Comparison of ENCODE assay signal across 20 cellular contexts in genomic region chr16:56929639-56930038, GRCh38. TPM values are rescaled to one million over a fixed set of nuclear protein-coding genes. Genes with fewer than 3 reads are reported as not detected.
"Had no signal": no experiment of that assay in that cellular context is flagged by ENCODE, and none has a peak within 500 bp of the region (broad histone marks: within the 10 kb centered on the region; RNA-seq: fewer than 3 reads in every experiment).

No MANE protein-coding gene starts in this region.

- H3K36me3 Mint-ChIP-seq: natural killer cell had no signal

- H3K9me3 Mint-ChIP-seq: activated CD4-positive, alpha-beta T cell treated with anti-CD3 and anti-CD28 coated beads, Interleukin-2, amount 10 ng/mL, durations not matched to agents 7 days and 5 days; activated naive CD8-positive, alpha-beta T cell treated with anti-CD3 and anti-CD28 coated beads for 36 hours; brain; natural killer cell; T-helper 1 cell treated with Interleukin-12 subunit alpha and Interleukin-12 subunit beta and Interleukin-4 antibody, amounts not matched to agents 30 μg/mL and 1 μg/mL, for 36 hours had no signal

- H3K36me3 ChIP-seq: colonic mucosa, thoracic aorta had no signal

- H3K27me3 ChIP-seq: colonic mucosa, esophagus muscularis mucosa, left lung, spleen had no signal

- H3K4me3 Mint-ChIP-seq: activated CD4-positive, alpha-beta T cell treated with anti-CD3 and anti-CD28 coated beads, Interleukin-2, amount 10 ng/mL, durations not matched to agents 7 days and 5 days; activated naive CD8-positive, alpha-beta T cell treated with anti-CD3 and anti-CD28 coated beads for 36 hours; natural killer cell; T-helper 1 cell treated with Interleukin-12 subunit alpha and Interleukin-12 subunit beta and Interleukin-4 antibody, amounts not matched to agents 30 μg/mL and 1 μg/mL, for 36 hours had no signal

- H3K9me3 ChIP-seq: colonic mucosa, esophagus muscularis mucosa, left lung, mucosa of descending colon, spleen, thoracic aorta had no signal

- H3K27ac Mint-ChIP-seq: activated CD4-positive, alpha-beta T cell treated with anti-CD3 and anti-CD28 coated beads, Interleukin-2, amount 10 ng/mL, durations not matched to agents 7 days and 5 days; activated naive CD8-positive, alpha-beta T cell treated with anti-CD3 and anti-CD28 coated beads for 36 hours; natural killer cell; T-helper 1 cell treated with Interleukin-12 subunit alpha and Interleukin-12 subunit beta and Interleukin-4 antibody, amounts not matched to agents 30 μg/mL and 1 μg/mL, for 36 hours had no signal

- H3K27me3 Mint-ChIP-seq: activated CD4-positive, alpha-beta T cell treated with anti-CD3 and anti-CD28 coated beads, Interleukin-2, amount 10 ng/mL, durations not matched to agents 7 days and 5 days; activated naive CD8-positive, alpha-beta T cell treated with anti-CD3 and anti-CD28 coated beads for 36 hours had no signal

- H3K4me3 ChIP-seq: colonic mucosa, esophagus muscularis mucosa, left lung, mucosa of descending colon, spleen, thoracic aorta had no signal

- H3K27ac ChIP-seq: esophagus muscularis mucosa, left lung, thoracic aorta had no signal

- DNase-seq: activated CD4-positive, alpha-beta T cell treated with anti-CD3 and anti-CD28 coated beads, Interleukin-2, amount 10 ng/mL, durations not matched to agents 7 days and 5 days; activated CD4-positive, CD25-positive, alpha-beta regulatory T cell; activated CD8-positive, alpha-beta memory T cell treated with anti-CD3 and anti-CD28 coated beads for 24 hours; activated naive CD8-positive, alpha-beta T cell treated with anti-CD3 and anti-CD28 coated beads for 36 hours; amygdala; central memory CD4-positive, alpha-beta T cell; colonic mucosa; hippocampal formation; left lung; mucosa of descending colon; natural killer cell; occipital lobe; right cardiac atrium; spleen; stimulated activated CD4-positive, alpha-beta T cell treated with anti-CD3 and anti-CD28 coated beads, Interleukin-1b, Interleukin-23, amount 100 ng/mL, for 48 hours had no signal

RNA-seq across cellular contexts. Expression of gene CETP, which starts 32.1 kb away (rescaled TPM):
- total RNA-seq: activated CD4-positive, alpha-beta T cell treated with anti-CD3 and anti-CD28 coated beads, Interleukin-2, amount 10 ng/mL, durations not matched to agents 7 days and 5 days; colonic mucosa; fibroblast of villous mesenchyme; thoracic aorta had no signal
